ENCODE assay signal across 1 cellular context in genomic region chr10:46037107-46037900, GRCh38.
TF ChIP-seq lines count a peak whose summit lies in the region.

No MANE protein-coding gene starts in this region.

TF ChIP-seq in H1, 55 proteins besides CTCF, POLR2A, EP300 and RAD21:
- TF ChIP-seq CEBPB (IDR thresholded peaks at IDR 0.05; ENCODE audit: low read depth, low read length): no peak
- TF ChIP-seq POLR2AphosphoS5 (IDR thresholded peaks at IDR 0.05; ENCODE audit: low read depth, low read length): no peak
- TF ChIP-seq ATF3 (IDR thresholded peaks at IDR 0.05; ENCODE audit: insufficient read depth, low read depth, low read length): no peak
- TF ChIP-seq CTBP2 (IDR thresholded peaks at IDR 0.05; ENCODE audit: borderline replicate concordance, insufficient read depth, insufficient read length, low read length): no peak
- TF ChIP-seq SUZ12 (IDR thresholded peaks at IDR 0.05; ENCODE audit: low read length): no peak
- no peak for TF ChIP-seq NRF1 (IDR thresholded peaks at IDR 0.05; ENCODE audit: low read depth, low read length)
- TF ChIP-seq MAX (IDR thresholded peaks at IDR 0.05): no peak
- TF ChIP-seq TCF12 (IDR thresholded peaks at IDR 0.05; ENCODE audit: low read depth, low read length): no peak
- TF ChIP-seq PHF8 (conservative IDR thresholded peaks at IDR 0.05; ENCODE audit: low read depth, low read length): no peak
- TF ChIP-seq SIRT6 (IDR thresholded peaks at IDR 0.05; ENCODE audit: low read length): no peak
- no peak for TF ChIP-seq KDM1A (IDR thresholded peaks at IDR 0.05; ENCODE audit: borderline replicate concordance, low read length)
- TF ChIP-seq RNF2 (IDR thresholded peaks at IDR 0.05; ENCODE audit: borderline replicate concordance, low read depth, low read length, missing control alignments, poor library complexity, severe bottlenecking): no peak
- TF ChIP-seq HDAC6 (IDR thresholded peaks at IDR 0.05; ENCODE audit: low read depth, low read length): no peak
- no peak for TF ChIP-seq SP4 (IDR thresholded peaks at IDR 0.05; ENCODE audit: low read length)
